In genomic region chr16:89393731-89394406, GRCh38 we compare ENCODE assay signal across 10 cellular contexts.
DNase-seq lines count a peak whose midpoint lies in the region; ATAC-seq, FAIRE-seq and TF ChIP-seq lines count a peak whose summit lies in the region.
"Had no signal": no experiment of that assay in that cellular context is flagged by ENCODE, and none has a peak within 500 bp of the region (broad histone marks: within the 10 kb centered on the region; RNA-seq: fewer than 3 reads in every experiment).

No MANE protein-coding gene starts in this region.

- no peak overlapping the region for H4K91ac ChIP-seq in IMR-90 (ENCODE audit: insufficient read depth, low read depth, low read length)

- H3K79me1 ChIP-seq in IMR-90 (ENCODE audit: low read depth in 1 of 2, low read length in 2 of 2), result peaks cover 14 to 87% of the 10 kb centered on the region in 2 experiments

- TF ChIP-seq EP300 in HepG2 (IDR thresholded peaks at IDR 0.05; ENCODE audit: low read depth in 2 of 2, low read length in 2 of 2), result no peak
- TF ChIP-seq EP300 in HepG2 (CRISPR knock-in tag; IDR thresholded peaks at IDR 0.05; ENCODE audit: borderline replicate concordance), result no peak

- H2AFZ ChIP-seq in IMR-90 (replicated peaks; ENCODE audit: low read length, poor library complexity) (no peak overlapping the region), HepG2 (ENCODE audit: low read length) (no peak overlapping the region)

- H2BK5ac ChIP-seq in IMR-90 (ENCODE audit: low read depth, low read length, poor library complexity, severe bottlenecking), result no peak overlapping the region

- DNase-seq in IMR-90 (no peak), endodermal cell (peak; percentile 76), HepG2 (ENCODE audit: low spot score) (peak; percentile 49), tibial artery (no peak), DMS53 (lab: John Stamatoyannopoulos, UW) (no peak), medulla oblongata (ENCODE audit: extremely low spot score) (no peak)
- no peak for DNase-seq in activated CD8-positive, alpha-beta memory T cell treated with anti-CD3 and anti-CD28 coated beads, Interleukin-2, amount 10 ng/mL, durations not matched to agents 7 days and 5 days
- DNase-seq: activated CD4-positive, alpha-beta memory T cell treated with anti-CD3 and anti-CD28 coated beads for 36 hours; NCI-H1436 treated with DMSO at 0.1 percent for 48 hours; T-helper 1 cell had no signal

- H3K4me1 ChIP-seq in IMR-90 (ENCODE audit: control insufficient read depth, insufficient read depth, low read length) (peaks cover 17% of the 10 kb centered on the region), endodermal cell (ENCODE audit: control insufficient read depth, insufficient read depth, low read length) (peaks cover 8% of the 10 kb centered on the region), HepG2 (ENCODE audit: insufficient read depth, low read length) (peaks cover 48% of the 10 kb centered on the region), tibial artery (peaks cover 0 to 47% (median 27%) of the 10 kb centered on the region in 4 donors)

- CTCF ChIA-PET in IMR-90 (lab: Yijun Ruan, JAX) (interaction anchor here (1.1 kb wide), 1 partner anchor 21 kb away, joined by 3 read pairs; no protein-coding TSS in a partner anchor), HepG2 (lab: Yijun Ruan, JAX; ENCODE audit: low intra/inter-chr PET ratio, low total read pairs) (no interaction called here)
- CTCF ChIA-PET in activated CD8-positive, alpha-beta memory T cell treated with anti-CD3 and anti-CD28 coated beads, Interleukin-2, amount 10 ng/mL, durations not matched to agents 7 days and 5 days (lab: Charles Lee), result interaction anchor here (1.5 kb wide), 1 partner anchor 44 kb away, joined by 3 read pairs; no protein-coding TSS in a partner anchor

- H3K36me3 Mint-ChIP-seq in endodermal cell (ENCODE audit: low read depth), result peaks cover 21% of the 10 kb centered on the region
- H3K36me3 Mint-ChIP-seq in activated CD8-positive, alpha-beta memory T cell treated with anti-CD3 and anti-CD28 coated beads, Interleukin-2, amount 10 ng/mL, durations not matched to agents 7 days and 5 days, result peaks cover 25% of the 10 kb centered on the region

- H3K4me2 ChIP-seq in IMR-90 (ENCODE audit: low read depth, low read length), result no peak overlapping the region
- no peak overlapping the region for H3K4me2 ChIP-seq in HepG2 (ENCODE audit: low read depth, low read length)

- dilution Hi-C loops in IMR-90 (cut with HindIII; ENCODE audit: low sequenced_read_pairs, unreplicated experiment), result no loop called here

- H2BK120ac ChIP-seq in IMR-90 (ENCODE audit: low read depth, low read length), result no peak overlapping the region

- no peak overlapping the region for H4K5ac ChIP-seq in IMR-90 (ENCODE audit: low read depth, low read length)

- TF ChIP-seq RAD21 in IMR-90 (IDR thresholded peaks at IDR 0.05; ENCODE audit: low read length), result no peak
- no peak for TF ChIP-seq RAD21 in HepG2 (CRISPR knock-in tag; IDR thresholded peaks at IDR 0.05)

- WGBS in IMR-90 (ENCODE audit: extremely low coverage in 2 of 2, insufficient read length in 1 of 2), 2 experiments, result 90% methylated on average over 2 of the region's 14 CpGs; no CpG with 5 or more reads in 1 of the 2 experiments
- WGBS in endodermal cell (ENCODE audit: insufficient coverage in 1 of 2, insufficient read length in 1 of 2), 2 experiments, result 93 to 94% methylated on average over 11 to 14 of the region's 14 CpGs
- 67% methylated on average over 14 of the region's 14 CpGs for WGBS in HepG2 (ENCODE audit: low lambda C conversion rate)

- H2BK20ac ChIP-seq in IMR-90 (ENCODE audit: low read depth, low read length), result no peak overlapping the region

- H3K9me1 ChIP-seq in IMR-90 (ENCODE audit: insufficient read depth, low read length), result peaks cover 40% of the 10 kb centered on the region

- no peak overlapping the region for H3K18ac ChIP-seq in IMR-90 (ENCODE audit: low read depth, low read length)

- TF ChIP-seq CTCF in IMR-90 (conservative IDR thresholded peaks at IDR 0.05; ENCODE audit: low read depth, low read length), result no peak
- no peak for TF ChIP-seq CTCF in endodermal cell (conservative IDR thresholded peaks at IDR 0.05)
- TF ChIP-seq CTCF in HepG2 (CRISPR knock-in tag; IDR thresholded peaks at IDR 0.05), result no peak
- no peak for TF ChIP-seq CTCF in tibial artery (IDR thresholded peaks at IDR 0.05)

- H3K9me3 Mint-ChIP-seq in endodermal cell, result no peaks in the 10 kb centered on the region
- H3K9me3 Mint-ChIP-seq in activated CD8-positive, alpha-beta memory T cell treated with anti-CD3 and anti-CD28 coated beads, Interleukin-2, amount 10 ng/mL, durations not matched to agents 7 days and 5 days (ENCODE audit: low read depth), result peaks cover 2% of the 10 kb centered on the region

- H3K9me3 ChIP-seq in IMR-90 (ENCODE audit: control insufficient read depth, insufficient read depth, low read length) (no peaks in the 10 kb centered on the region), endodermal cell (ENCODE audit: control insufficient read depth, low read length) (no peaks in the 10 kb centered on the region), HepG2 (ENCODE audit: low read length) (no peaks in the 10 kb centered on the region), tibial artery (no peaks in the 10 kb centered on the region)

- peak; percentile 80 for FAIRE-seq in HepG2 (lab: Jason Lieb, UNC)

- no peak overlapping the region for H3K9ac ChIP-seq in IMR-90 (ENCODE audit: low read depth, low read length)
- H3K9ac ChIP-seq in endodermal cell (ENCODE audit: extremely low read depth, low read length, poor library complexity, severe bottlenecking), result no peak overlapping the region
- H3K9ac ChIP-seq in HepG2 (ENCODE audit: insufficient read depth, low read depth, low read length), result no peak overlapping the region

- H3K27ac Mint-ChIP-seq in endodermal cell, result peak overlapping the region; percentile 78
- H3K27ac Mint-ChIP-seq in activated CD8-positive, alpha-beta memory T cell treated with anti-CD3 and anti-CD28 coated beads, Interleukin-2, amount 10 ng/mL, durations not matched to agents 7 days and 5 days, result no peak overlapping the region

- H3K56ac ChIP-seq in IMR-90 (ENCODE audit: extremely low read depth, insufficient read depth, low read length), result no peak overlapping the region

- no peak overlapping the region for H4K8ac ChIP-seq in IMR-90 (ENCODE audit: low read depth in 2 of 2, low read length in 2 of 2)

- no peak for TF ChIP-seq POLR2A in IMR-90 (IDR thresholded peaks at IDR 0.05; ENCODE audit: low read depth, low read length)
- TF ChIP-seq POLR2A in HepG2 (IDR thresholded peaks at IDR 0.05; ENCODE audit: insufficient read depth in 1 of 2, low read depth in 2 of 2, low read length in 2 of 2), result no peak

- H3K27me3 Mint-ChIP-seq in endodermal cell (ENCODE audit: insufficient read depth), result no peaks in the 10 kb centered on the region
- H3K27me3 Mint-ChIP-seq in activated CD8-positive, alpha-beta memory T cell treated with anti-CD3 and anti-CD28 coated beads, Interleukin-2, amount 10 ng/mL, durations not matched to agents 7 days and 5 days, result no peaks in the 10 kb centered on the region
- H3K27me3 Mint-ChIP-seq: activated CD4-positive, alpha-beta memory T cell treated with anti-CD3 and anti-CD28 coated beads for 36 hours had no signal

- H3K27me3 ChIP-seq in IMR-90 (ENCODE audit: control insufficient read depth, insufficient read depth, low read length), result no peaks in the 10 kb centered on the region
- no peaks in the 10 kb centered on the region for H3K27me3 ChIP-seq in endodermal cell (ENCODE audit: control insufficient read depth, insufficient read depth, low read length, poor library complexity, severe bottlenecking)
- no peaks in the 10 kb centered on the region for H3K27me3 ChIP-seq in HepG2 (ENCODE audit: control insufficient read depth in 1 of 2, insufficient read depth in 2 of 2, low read length in 2 of 2)
- H3K27me3 ChIP-seq in tibial artery, result no peaks in the 10 kb centered on the region

- no peak overlapping the region for H3K4me3 Mint-ChIP-seq in endodermal cell
- H3K4me3 Mint-ChIP-seq in activated CD8-positive, alpha-beta memory T cell treated with anti-CD3 and anti-CD28 coated beads, Interleukin-2, amount 10 ng/mL, durations not matched to agents 7 days and 5 days, result no peak overlapping the region
- H3K4me3 Mint-ChIP-seq: activated CD4-positive, alpha-beta memory T cell treated with anti-CD3 and anti-CD28 coated beads for 36 hours had no signal

- H3K4me3 ChIP-seq in IMR-90 (ENCODE audit: insufficient read depth, low read depth, low read length) (no peak overlapping the region), endodermal cell (ENCODE audit: low read length) (no peak overlapping the region), HepG2 (replicated peaks in 1 of 3; ENCODE audit: insufficient read depth in 1 of 3, low read depth in 2 of 3, low read length in 3 of 3) (no peak overlapping the region), tibial artery (no peak overlapping the region)

- peak overlapping the region; percentile 55 for H2AK9ac ChIP-seq in IMR-90 (replicated peaks; ENCODE audit: low read depth, low read length, poor library complexity)

- BruUV-seq in IMR-90 (replicated peaks; lab: Mats Ljungman, UMichigan) (no TSS peak), HepG2 (replicated peaks; lab: Mats Ljungman, UMichigan) (no TSS peak)

- ATAC-seq in IMR-90 (ENCODE audit: low read depth) (no peak), HepG2 (peak; percentile 57)
- no peak for ATAC-seq in activated CD8-positive, alpha-beta memory T cell treated with anti-CD3 and anti-CD28 coated beads, Interleukin-2, amount 10 ng/mL, durations not matched to agents 7 days and 5 days

- 0 out of 2 replicates have a peak overlapping the region, but pooled peaks have one; percentile 9 for H2AK5ac ChIP-seq in IMR-90 (ENCODE audit: low read depth, low read length)

- peaks cover 3% of the 10 kb centered on the region; the same call in 1 of the 2 replicates for H3K36me3 ChIP-seq in IMR-90 (ENCODE audit: control insufficient read depth, insufficient read depth, low read length)
- peaks cover 20% of the 10 kb centered on the region for H3K36me3 ChIP-seq in endodermal cell (ENCODE audit: control insufficient read depth, insufficient read depth, low read length)
- H3K36me3 ChIP-seq in HepG2 (replicated peaks in 1 of 2; ENCODE audit: control insufficient read depth in 1 of 2, insufficient read depth in 2 of 2, low read length in 2 of 2), result peaks cover 6 to 27% of the 10 kb centered on the region in 2 experiments
- no peaks in the 10 kb centered on the region for H3K36me3 ChIP-seq in tibial artery

- H4K20me1 ChIP-seq in IMR-90 (ENCODE audit: insufficient read depth, low read length) (peaks cover 94% of the 10 kb centered on the region), HepG2 (ENCODE audit: insufficient read depth, low read length) (peaks cover 91% of the 10 kb centered on the region)

- no peak overlapping the region for H2BK15ac ChIP-seq in IMR-90 (ENCODE audit: low read depth, low read length)

- peaks cover 93% of the 10 kb centered on the region for H3K79me2 ChIP-seq in HepG2 (ENCODE audit: insufficient read depth, low read length)

- H3K23ac ChIP-seq in IMR-90 (ENCODE audit: low read depth, low read length), result peak overlapping the region; percentile 31; the same call in 1 of the 2 replicates

- H3K4ac ChIP-seq in IMR-90 (ENCODE audit: low read depth, low read length), result no peak overlapping the region

- H3K27ac ChIP-seq in IMR-90 (ENCODE audit: insufficient read depth, low read length) (no peak overlapping the region), endodermal cell (ENCODE audit: low read depth, low read length) (no peak overlapping the region), HepG2 (ENCODE audit: extremely low read length, insufficient read depth, low read length) (peak overlapping the region; percentile 50), tibial artery (peak overlapping the region; percentile 29 to 65)

- H3K14ac ChIP-seq in IMR-90 (replicated peaks; ENCODE audit: low read depth, low read length), result no peak overlapping the region

- in situ Hi-C loops in IMR-90 (cut with MboI; ENCODE audit: low sequenced_read_pairs), result no loop called here
- in situ Hi-C loops in HepG2 (cut with HindIII; ENCODE audit: extremely low pct_ligation_motif_present, low pct_unique_long_range_greater_than_20kb), result no loop called here

- peaks cover 49% of the 10 kb centered on the region for H3K4me1 Mint-ChIP-seq in endodermal cell
- peaks cover 52% of the 10 kb centered on the region for H3K4me1 Mint-ChIP-seq in activated CD8-positive, alpha-beta memory T cell treated with anti-CD3 and anti-CD28 coated beads, Interleukin-2, amount 10 ng/mL, durations not matched to agents 7 days and 5 days

- intact Hi-C loops in IMR-90 (cut with micrococcal nuclease) (no loop called here), HepG2 (cut with micrococcal nuclease; ENCODE audit: unreplicated experiment) (loop anchor here (2.0 kb wide), 2 partner anchors 17 to 113 kb away; no protein-coding TSS in a partner anchor), tibial artery (cut with DNase I; ENCODE audit: low total_unique reads) (loop anchor here (10.0 kb wide), 1 partner anchor 91 kb away; no protein-coding TSS in a partner anchor)

- POLR2A ChIA-PET in IMR-90 (lab: Charles Lee; ENCODE audit: unreplicated experiment), result no interaction called here
- POLR2A ChIA-PET in HepG2 (lab: Yijun Ruan, JAX), result interaction anchor here (0.8 kb wide), 1 partner anchor 89 kb away, joined by 3 read pairs; no protein-coding TSS in a partner anchor

Comparison
In these comparisons a context has a peak if more than half of its experiments do, and no peak if none do; other contexts are left out.
1. DNase-seq: peak in endodermal cell (single experiment) and HepG2 (single experiment); none in IMR-90 (single experiment), tibial artery (0 of 2), DMS53 (single experiment), activated CD8-positive, alpha-beta memory T cell treated with anti-CD3 and anti-CD28 coated beads, Interleukin-2, amount 10 ng/mL, durations not matched to agents 7 days and 5 days (single experiment) and medulla oblongata (single experiment).
2. H3K27ac ChIP-seq: peak in HepG2 (single experiment) and tibial artery (2 of 2); none in IMR-90 (single experiment) and endodermal cell (single experiment).